In genomic region chr15:90074916-90075315, GRCh38 we compare ENCODE assay signal across 1 cellular context.
TF ChIP-seq lines count a peak whose summit lies in the region.

No MANE protein-coding gene starts in this region.

TF ChIP-seq in IMR-90, 13 proteins besides CTCF, POLR2A, EP300 and RAD21:
- TF ChIP-seq FOS (IDR thresholded peaks at IDR 0.05; ENCODE audit: low read depth, low read length), result no peak
- no peak for TF ChIP-seq RCOR1 (IDR thresholded peaks at IDR 0.05; ENCODE audit: insufficient replicate concordance, low read length)
- no peak for TF ChIP-seq MXI1 (IDR thresholded peaks at IDR 0.05; ENCODE audit: borderline replicate concordance, low read depth, low read length)
- no peak for TF ChIP-seq RFX5 (IDR thresholded peaks at IDR 0.05; ENCODE audit: low read depth, low read length)
- no peak for TF ChIP-seq ELK1 (IDR thresholded peaks at IDR 0.05; ENCODE audit: borderline replicate concordance, low read depth, low read length)
- no peak for TF ChIP-seq USF2 (IDR thresholded peaks at IDR 0.05; ENCODE audit: low read depth, low read length)
- no peak for TF ChIP-seq CEBPB (IDR thresholded peaks at IDR 0.05; ENCODE audit: low read depth, low read length)
- TF ChIP-seq SMC3 (IDR thresholded peaks at IDR 0.05; ENCODE audit: low read depth, low read length), result no peak
- TF ChIP-seq MAZ (IDR thresholded peaks at IDR 0.05; ENCODE audit: borderline replicate concordance, low read depth, low read length), result no peak
- no peak for TF ChIP-seq BHLHE40 (IDR thresholded peaks at IDR 0.05; ENCODE audit: low read depth, low read length)
- no peak for TF ChIP-seq NFE2L2 (IDR thresholded peaks at IDR 0.05; ENCODE audit: low read depth, low read length)
- no peak for TF ChIP-seq MAFK (IDR thresholded peaks at IDR 0.05; ENCODE audit: low read depth, low read length)
TF ChIP-seq in IMR-90: peak in this region for 0.
